8 cellular contexts compared by ENCODE assay signal in genomic region chr15:44296625-44297524, GRCh38. TPM values are rescaled to one million over a fixed set of nuclear protein-coding genes. Genes with fewer than 3 reads are reported as not detected.
A peak's percentile ranks its signal among the peaks of the same experiment; 100 is the strongest.
DNase-seq lines count a peak whose midpoint lies in the region; ATAC-seq and TF ChIP-seq lines count a peak whose summit lies in the region.

No MANE protein-coding gene starts in this region.

- dilution Hi-C loops in mammary epithelial cell (cut with HindIII; ENCODE audit: low sequenced_read_pairs) = no loop called here

- H3K4me1 Mint-ChIP-seq in activated naive CD4-positive, alpha-beta T cell treated with anti-CD3 and anti-CD28 coated beads for 36 hours (ENCODE audit: low read depth) = peaks cover 41% of the 10 kb centered on the region
- peaks cover 34% of the 10 kb centered on the region for H3K4me1 Mint-ChIP-seq in memory B cell

- peak overlapping the region; percentile 40 for H2AFZ ChIP-seq in mammary epithelial cell (ENCODE audit: low read depth, low read length)

- H3K4me3 Mint-ChIP-seq in activated naive CD4-positive, alpha-beta T cell treated with anti-CD3 and anti-CD28 coated beads for 36 hours = no peak overlapping the region
- H3K4me3 Mint-ChIP-seq in memory B cell = no peak overlapping the region

- intact Hi-C loops in activated naive CD4-positive, alpha-beta T cell treated with anti-CD3 and anti-CD28 coated beads for 36 hours (cut with micrococcal nuclease) = loop anchor here (1.0 kb wide), 1 partner anchor 9 kb away; the partner anchor contains the start of gene GOLM2
- intact Hi-C loops in mammary epithelial cell (cut with micrococcal nuclease) (loop anchor here (10.0 kb wide), 1 partner anchor 142 kb away; no protein-coding TSS in a partner anchor), tibial artery (cut with DNase I; ENCODE audit: low total_unique reads) (no loop called here)

- H3K27ac ChIP-seq in mammary epithelial cell (ENCODE audit: insufficient read depth, low read depth, low read length) (peak overlapping the region; percentile 71), tibial artery (no peak overlapping the region)

- H3K27ac Mint-ChIP-seq in activated naive CD4-positive, alpha-beta T cell treated with anti-CD3 and anti-CD28 coated beads for 36 hours = peak overlapping the region; percentile 69
- peak overlapping the region; percentile 36 for H3K27ac Mint-ChIP-seq in memory B cell

- H3K9ac ChIP-seq in mammary epithelial cell (ENCODE audit: insufficient read depth, low read length) = no peak overlapping the region

- TF ChIP-seq CTCF in mammary epithelial cell (conservative IDR thresholded peaks at IDR 0.05 in 1 of 2, IDR thresholded peaks at IDR 0.05 in 1 of 2; ENCODE audit: extremely low read depth in 1 of 2, insufficient read depth in 1 of 2, low read depth in 1 of 2, low read length in 2 of 2) (no peak), tibial artery (IDR thresholded peaks at IDR 0.05) (no peak)

- in situ Hi-C loops in mammary epithelial cell (cut with MboI; ENCODE audit: low sequenced_read_pairs in 2 of 2) = no loop called here

- no peaks in the 10 kb centered on the region for H3K27me3 Mint-ChIP-seq in activated naive CD4-positive, alpha-beta T cell treated with anti-CD3 and anti-CD28 coated beads for 36 hours (ENCODE audit: low read depth)
- no peaks in the 10 kb centered on the region for H3K27me3 Mint-ChIP-seq in memory B cell

- H3K4me2 ChIP-seq in mammary epithelial cell (ENCODE audit: insufficient read depth, low read depth, low read length) = peak overlapping the region; percentile 43

- no peaks in the 10 kb centered on the region for H3K9me3 Mint-ChIP-seq in activated naive CD4-positive, alpha-beta T cell treated with anti-CD3 and anti-CD28 coated beads for 36 hours
- H3K9me3 Mint-ChIP-seq in memory B cell = no peaks in the 10 kb centered on the region

- CTCF ChIA-PET in activated naive CD4-positive, alpha-beta T cell treated with anti-CD3 and anti-CD28 coated beads for 36 hours (lab: Charles Lee) = interaction anchor here (0.6 to 1.2 kb wide), 3 partner anchors 11 to 67 kb away, joined by 3 to 4 read pairs (median 3); no protein-coding TSS in a partner anchor
- CTCF ChIA-PET in mammary epithelial cell (lab: Charles Lee; ENCODE audit: low non-redundant PET) = interaction anchor here (0.6 kb wide), 1 partner anchor 105 kb away, joined by 6 read pairs; no protein-coding TSS in a partner anchor

- peak; percentile 53 for ATAC-seq in memory B cell (ENCODE audit: low read depth)

- peaks cover 4% of the 10 kb centered on the region for H3K36me3 Mint-ChIP-seq in activated naive CD4-positive, alpha-beta T cell treated with anti-CD3 and anti-CD28 coated beads for 36 hours (ENCODE audit: low read depth)
- H3K36me3 Mint-ChIP-seq in memory B cell = peaks cover 11% of the 10 kb centered on the region

- H3K79me2 ChIP-seq in mammary epithelial cell (ENCODE audit: insufficient read depth, low read length) = peaks cover 72% of the 10 kb centered on the region

- H3K4me3 ChIP-seq in mammary epithelial cell (replicated peaks in 1 of 3; ENCODE audit: insufficient read depth in 1 of 3, low read depth in 2 of 3, low read length in 3 of 3) = no peak overlapping the region
- no peak overlapping the region for H3K4me3 ChIP-seq in tibial artery

- 100% methylated on average over 1 of the region's 3 CpGs for WGBS in mammary epithelial cell (ENCODE audit: low coverage, missing lambda C conversion rate)

- H3K4me1 ChIP-seq in mammary epithelial cell (ENCODE audit: insufficient read depth, low read length) = peaks cover 26% of the 10 kb centered on the region
- peaks cover 0 to 9% (median 0%) of the 10 kb centered on the region in 4 donors for H3K4me1 ChIP-seq in tibial artery

- H3K9me3 ChIP-seq in mammary epithelial cell (replicated peaks; ENCODE audit: insufficient read depth, low read length) (no peaks in the 10 kb centered on the region), tibial artery (no peaks in the 10 kb centered on the region)

- no TSS peak for BruUV-seq in mammary epithelial cell (replicated peaks; lab: Mats Ljungman, UMichigan)

- H3K27me3 ChIP-seq in mammary epithelial cell (ENCODE audit: insufficient read depth, low read length) (no peaks in the 10 kb centered on the region), tibial artery (no peaks in the 10 kb centered on the region)

- H3K36me3 ChIP-seq in mammary epithelial cell (ENCODE audit: insufficient read depth, low read length) (no peaks in the 10 kb centered on the region), tibial artery (no peaks in the 10 kb centered on the region)

- no peak for DNase-seq in activated naive CD4-positive, alpha-beta T cell treated with anti-CD3 and anti-CD28 coated beads for 36 hours
- DNase-seq in activated naive CD4-positive, alpha-beta T cell treated with Interleukin-2 at 50 U/mL for 16 hours = no peak
- DNase-seq in NCI-H526 treated with DMSO at 0.1 percent for 48 hours (lab: John Stamatoyannopoulos, UW) (peak; percentile 44), mammary epithelial cell (peak; percentile 61), memory B cell (ENCODE audit: low spot score in 2 of 2) (no peak), NCI-H446 (lab: John Stamatoyannopoulos, UW) (no peak), NCI-H2227 treated with DMSO at 0.1 percent for 48 hours (lab: John Stamatoyannopoulos, UW) (no peak), tibial artery (no peak)

- no peaks in the 10 kb centered on the region for H4K20me1 ChIP-seq in mammary epithelial cell (ENCODE audit: insufficient read depth, low read length)

RNA-seq across cellular contexts. Expression of gene GOLM2, which starts 8.4 kb away (rescaled TPM):
- 10 to 100 TPM; 15.6 to 18.0 TPM for total RNA-seq in activated naive CD4-positive, alpha-beta T cell treated with anti-CD3 and anti-CD28 coated beads for 36 hours
- total RNA-seq in mammary epithelial cell = 10 to 100 TPM; 38.0 to 53.3 TPM
- polyA plus RNA-seq in mammary epithelial cell = 12.4 TPM
- polyA minus RNA-seq in mammary epithelial cell = 12.1 TPM

Comparison
In these comparisons a context has a peak if more than half of its experiments do, and no peak if none do; other contexts are left out.
1. DNase-seq: peak in NCI-H526 treated with DMSO at 0.1 percent for 48 hours (single experiment) and mammary epithelial cell (single experiment); none in activated naive CD4-positive, alpha-beta T cell treated with anti-CD3 and anti-CD28 coated beads for 36 hours (single experiment), activated naive CD4-positive, alpha-beta T cell treated with Interleukin-2 at 50 U/mL for 16 hours (single experiment), memory B cell (0 of 2), NCI-H446 (0 of 2), NCI-H2227 treated with DMSO at 0.1 percent for 48 hours (single experiment) and tibial artery (0 of 2).